Comparison of ENCODE assay signal across 4 cellular contexts in the genomic region with DNA sequence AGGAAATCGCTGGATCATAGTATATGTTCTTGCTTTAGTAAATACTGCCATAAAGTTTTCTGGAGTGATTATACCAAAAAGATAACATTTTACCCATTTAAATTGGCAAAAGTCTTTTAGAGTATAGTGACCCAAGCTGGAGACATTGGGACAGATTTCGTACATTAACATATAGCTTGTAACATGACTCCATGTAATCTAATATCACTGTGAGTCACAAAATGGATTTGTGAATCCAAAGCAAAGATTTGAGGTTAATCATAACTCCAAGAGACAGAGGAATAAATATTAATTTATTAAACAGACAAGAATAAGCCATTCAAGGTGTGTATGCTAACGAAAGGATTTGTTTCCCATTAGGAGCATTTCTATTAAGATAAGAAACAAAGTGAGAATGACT.
"Had no signal": no experiment of that assay in that cellular context is flagged by ENCODE, and none has a peak within 500 bp of the region (broad histone marks: within the 10 kb centered on the region; RNA-seq: fewer than 3 reads in every experiment).

No MANE protein-coding gene starts in this region.

- H3K4me2 ChIP-seq: GM23338 had no signal

- H2AFZ ChIP-seq: GM23338 had no signal

- DNase-seq: H9, HCEC 1CT, IMR-90 had no signal

- ATAC-seq: GM23338 had no signal

- H3K4me3 ChIP-seq: GM23338 had no signal
